ENCODE assay signal across 8 cellular contexts in genomic region chr6:31826793-31827285, GRCh38. TPM values are rescaled to one million over a fixed set of nuclear protein-coding genes. Genes with fewer than 3 reads are reported as not detected.
DNase-seq lines count a peak whose midpoint lies in the region; ATAC-seq and TF ChIP-seq lines count a peak whose summit lies in the region.

No MANE protein-coding gene starts in this region.

- peak in 1 of 2 donors; percentile 36 for TF ChIP-seq POLR2A in adrenal gland (IDR thresholded peaks at IDR 0.05)

- 0 to 1% (median 1%) methylated on average over 13 of the region's 13 CpGs for WGBS in adrenal gland, 4 donors
- WGBS in psoas muscle, 3 donors = 0 to 1% (median 0%) methylated on average over 13 of the region's 13 CpGs

- H3K9me3 ChIP-seq in adrenal gland (replicated peaks in 1 of 3) (no peaks in the 10 kb centered on the region), right atrium auricular region (no peaks in the 10 kb centered on the region), psoas muscle (no peaks in the 10 kb centered on the region)

- H3K27me3 ChIP-seq in adrenal gland = no peaks in the 10 kb centered on the region
- no peaks in the 10 kb centered on the region for H3K27me3 ChIP-seq in right atrium auricular region
- H3K27me3 ChIP-seq in psoas muscle (ENCODE audit: insufficient read depth in 3 of 3, low read length in 2 of 3) = no peaks in the 10 kb centered on the region

- intact Hi-C loops in adrenal gland (cut with DNase I) (no loop called here), psoas muscle (cut with DNase I) (loop anchor here in 1 of 2 donors (2.0 kb wide), 1 partner anchor 32 kb away; the partner anchor contains the start of gene VARS1)

- H3K36me3 ChIP-seq in adrenal gland (replicated peaks in 1 of 2) (no peaks in the 10 kb centered on the region), right atrium auricular region (no peaks in the 10 kb centered on the region), psoas muscle (ENCODE audit: insufficient read depth in 1 of 2, low read depth in 1 of 2) (no peaks in the 10 kb centered on the region)

- H3K4me3 ChIP-seq in adrenal gland (peak overlapping the region in 2 of 4 donors; percentile 23 to 40), right atrium auricular region (peak overlapping the region; percentile 25 to 60), psoas muscle (peak overlapping the region; percentile 81)

- peaks cover 6 to 38% of the 10 kb centered on the region in 2 donors for H3K4me1 ChIP-seq in adrenal gland (replicated peaks in 1 of 2)
- H3K4me1 ChIP-seq in right atrium auricular region = peaks cover 0 to 37% of the 10 kb centered on the region in 2 donors
- peaks cover 32% of the 10 kb centered on the region for H3K4me1 ChIP-seq in psoas muscle

- ATAC-seq in GM18517 (IDR thresholded peaks at IDR 0.05; ENCODE audit: unreplicated experiment) (peak; percentile 13), psoas muscle (peak; percentile 15 to 29 (median 16)), HG02885 (IDR thresholded peaks at IDR 0.05; ENCODE audit: poor library complexity, unreplicated experiment) (no peak), GM21723 (IDR thresholded peaks at IDR 0.05; ENCODE audit: unreplicated experiment) (no peak)

- H3K27ac ChIP-seq in adrenal gland (peak overlapping the region; percentile 85 to 98 (median 88)), right atrium auricular region (peak overlapping the region; percentile 95 to 97), psoas muscle (peak overlapping the region; percentile 91)

- TF ChIP-seq CTCF in adrenal gland (IDR thresholded peaks at IDR 0.05) = no peak
- TF ChIP-seq CTCF in right atrium auricular region (IDR thresholded peaks at IDR 0.05) = no peak
- TF ChIP-seq CTCF in psoas muscle (IDR thresholded peaks at IDR 0.05) = no peak

- peak; percentile 83 for DNase-seq in AG08395 (ENCODE audit: low spot score)
- peak; percentile 78 for DNase-seq in NCI-H2227 (lab: John Stamatoyannopoulos, UW; ENCODE audit: unreplicated experiment)
- peak; percentile 75 to 90 (median 86) for DNase-seq in adrenal gland
- DNase-seq in right atrium auricular region (ENCODE audit: low spot score) = peak; percentile 94
- DNase-seq in psoas muscle = peak; percentile 87 to 93

RNA-seq across cellular contexts. Expression of gene HSPA1B, which starts 0.7 kb away (rescaled TPM):
- total RNA-seq in adrenal gland (100 to 1,000 TPM; 156 to 424 (median 244) TPM), right atrium auricular region (100 to 1,000 TPM; 131 to 232 TPM), psoas muscle (100 to 1,000 TPM; 199 to 721 (median 347) TPM)
- polyA plus RNA-seq in adrenal gland (100 to 1,000 TPM in 1 of 3 donors, 10 to 100 TPM in 2; 29.0 to 102 (median 38.6) TPM), psoas muscle (100 to 1,000 TPM in 2 of 3 donors, 10 to 100 TPM in 1; 19.4 to 148 (median 104) TPM)

RNA-seq across cellular contexts. Expression of gene HSPA1A, which starts 11.5 kb away (rescaled TPM):
- total RNA-seq in adrenal gland (100 to 1,000 TPM; 153 to 261 (median 217) TPM), right atrium auricular region (100 to 1,000 TPM; 315 to 334 TPM), psoas muscle (100 to 1,000 TPM; 241 to 940 (median 407) TPM)
- polyA plus RNA-seq in adrenal gland (10 to 100 TPM; 48.5 to 89.4 (median 84.3) TPM), psoas muscle (100 to 1,000 TPM in 2 of 3 donors, 10 to 100 TPM in 1; 37.1 to 319 (median 203) TPM)

RNA-seq across cellular contexts. Expression of gene HSPA1L, which starts 11.8 kb away (rescaled TPM):
- total RNA-seq in adrenal gland (1 to 10 TPM in 7 of 8 donors, under 1 TPM in 1; 0.79 to 3.6 (median 1.9) TPM), right atrium auricular region (1 to 10 TPM; 1.1 to 1.6 TPM), psoas muscle (1 to 10 TPM; 2.5 to 6.2 (median 4.4) TPM)
- polyA plus RNA-seq in adrenal gland (1 to 10 TPM; 1.0 to 5.3 (median 1.1) TPM), psoas muscle (10 to 100 TPM in 1 of 3 donors, 1 to 10 TPM in 1, under 1 TPM in 1; 0.86 to 23.1 (median 3.3) TPM)

RNA-seq across cellular contexts. Expression of gene LSM2, which starts 20.1 kb away (rescaled TPM):
- total RNA-seq in adrenal gland (10 to 100 TPM; 38.2 to 61.3 (median 44.6) TPM), right atrium auricular region (10 to 100 TPM; 28.8 to 32.0 TPM), psoas muscle (10 to 100 TPM; 19.5 to 42.9 (median 28.7) TPM)
- polyA plus RNA-seq in adrenal gland (10 to 100 TPM; 28.0 to 55.2 (median 42.8) TPM), psoas muscle (10 to 100 TPM; 35.3 to 92.1 (median 44.2) TPM)

RNA-seq across cellular contexts. Expression of gene VARS1, which starts 31.3 kb away (rescaled TPM):
- 10 to 100 TPM; 37.8 to 90.8 (median 55.9) TPM for total RNA-seq in adrenal gland
- polyA plus RNA-seq in adrenal gland = 10 to 100 TPM; 58.6 to 74.6 (median 59.2) TPM
- total RNA-seq in right atrium auricular region = 10 to 100 TPM; 15.3 to 24.6 TPM
- 100 to 1,000 TPM in 1 of 4 donors, 10 to 100 TPM in 3; 53.2 to 108 (median 76.1) TPM for total RNA-seq in psoas muscle
- 10 to 100 TPM; 43.9 to 70.4 (median 57.4) TPM for polyA plus RNA-seq in psoas muscle

Comparison
In these comparisons a context has a peak if more than half of its experiments do, and no peak if none do; other contexts are left out.
1. ATAC-seq: peak in GM18517 (single experiment) and psoas muscle (4 of 4); none in HG02885 (single experiment) and GM21723 (single experiment).
2. Peak in every context shown above with its lines, with median percentiles within 50 percentile points of each other: DNase-seq and H3K27ac ChIP-seq.